20 cellular contexts compared by ENCODE assay signal in genomic region chr2:231272961-231273360, GRCh38.
"Had no signal": no experiment of that assay in that cellular context is flagged by ENCODE, and none has a peak within 500 bp of the region (broad histone marks: within the 10 kb centered on the region; RNA-seq: fewer than 3 reads in every experiment).

No MANE protein-coding gene starts in this region.

- H3K4me3 Mint-ChIP-seq: effector memory CD8-positive, alpha-beta T cell; natural killer cell treated with Interleukin-12 subunit alpha and Interleukin-12 subunit beta and Interleukin-15 and Interleukin-18, amount 100 ng/mL, for 72 hours; stimulated activated effector memory CD8-positive, alpha-beta T cell treated with anti-CD3 and anti-CD28 coated beads, Interleukin-12 subunit alpha, Interleukin-12 subunit beta, amount 100 ng/mL, for 72 hours had no signal

- DNase-seq: cerebellar nuclear complex; cortex of kidney; effector memory CD8-positive, alpha-beta T cell; kidney; left lung; mesendoderm; nucleus accumbens; posterior cingulate gyrus; psoas muscle; right cardiac atrium; stimulated activated CD4-positive, alpha-beta T cell treated with anti-CD3 and anti-CD28 coated beads, Interleukin-2, amount 100 ng/mL, for 24 hours; stimulated activated CD4-positive, alpha-beta T cell treated with anti-CD3 and anti-CD28 coated beads, Interleukin-4, amount 100 ng/mL, for 24 hours; stimulated activated naive CD4-positive, alpha-beta T cell treated with Interleukin-2 at 50 U/mL for 16 hours; stomach; thyroid gland; upper lobe of right lung had no signal

- H3K27me3 Mint-ChIP-seq: natural killer cell treated with Interleukin-12 subunit alpha and Interleukin-12 subunit beta and Interleukin-15 and Interleukin-18, amount 100 ng/mL, for 72 hours had no signal

- H3K9me3 Mint-ChIP-seq: effector memory CD8-positive, alpha-beta T cell; natural killer cell treated with Interleukin-12 subunit alpha and Interleukin-12 subunit beta and Interleukin-15 and Interleukin-18, amount 100 ng/mL, for 72 hours; stimulated activated effector memory CD8-positive, alpha-beta T cell treated with anti-CD3 and anti-CD28 coated beads, Interleukin-12 subunit alpha, Interleukin-12 subunit beta, amount 100 ng/mL, for 72 hours had no signal

- H3K36me3 ChIP-seq: vagina had no signal

- H3K4me3 ChIP-seq: psoas muscle, sigmoid colon, stomach, thyroid gland, upper lobe of right lung, vagina had no signal

- H3K27ac Mint-ChIP-seq: natural killer cell treated with Interleukin-12 subunit alpha and Interleukin-12 subunit beta and Interleukin-15 and Interleukin-18, amount 100 ng/mL, for 72 hours; stimulated activated effector memory CD8-positive, alpha-beta T cell treated with anti-CD3 and anti-CD28 coated beads, Interleukin-12 subunit alpha, Interleukin-12 subunit beta, amount 100 ng/mL, for 72 hours had no signal

- H3K4me1 ChIP-seq: psoas muscle, stomach, thyroid gland, upper lobe of right lung, vagina had no signal

- H3K9me3 ChIP-seq: left lung, psoas muscle, sigmoid colon, stomach, thyroid gland, upper lobe of right lung, vagina had no signal

- ATAC-seq: effector memory CD8-positive, alpha-beta T cell; left lung; natural killer cell treated with Interleukin-12 subunit alpha and Interleukin-12 subunit beta and Interleukin-15 and Interleukin-18, amount 100 ng/mL, for 72 hours; psoas muscle; right cardiac atrium; stimulated activated effector memory CD8-positive, alpha-beta T cell treated with anti-CD3 and anti-CD28 coated beads, Interleukin-12 subunit alpha, Interleukin-12 subunit beta, amount 100 ng/mL, for 72 hours; upper lobe of right lung had no signal

- H3K36me3 Mint-ChIP-seq: natural killer cell treated with Interleukin-12 subunit alpha and Interleukin-12 subunit beta and Interleukin-15 and Interleukin-18, amount 100 ng/mL, for 72 hours; stimulated activated effector memory CD8-positive, alpha-beta T cell treated with anti-CD3 and anti-CD28 coated beads, Interleukin-12 subunit alpha, Interleukin-12 subunit beta, amount 100 ng/mL, for 72 hours had no signal

- H3K27ac ChIP-seq: left lung, psoas muscle, stomach, thyroid gland, upper lobe of right lung, vagina had no signal

- H3K27me3 ChIP-seq: left lung, sigmoid colon, stomach, thyroid gland, upper lobe of right lung, vagina had no signal
